ENCODE assay signal across 9 cellular contexts in the genomic region with DNA sequence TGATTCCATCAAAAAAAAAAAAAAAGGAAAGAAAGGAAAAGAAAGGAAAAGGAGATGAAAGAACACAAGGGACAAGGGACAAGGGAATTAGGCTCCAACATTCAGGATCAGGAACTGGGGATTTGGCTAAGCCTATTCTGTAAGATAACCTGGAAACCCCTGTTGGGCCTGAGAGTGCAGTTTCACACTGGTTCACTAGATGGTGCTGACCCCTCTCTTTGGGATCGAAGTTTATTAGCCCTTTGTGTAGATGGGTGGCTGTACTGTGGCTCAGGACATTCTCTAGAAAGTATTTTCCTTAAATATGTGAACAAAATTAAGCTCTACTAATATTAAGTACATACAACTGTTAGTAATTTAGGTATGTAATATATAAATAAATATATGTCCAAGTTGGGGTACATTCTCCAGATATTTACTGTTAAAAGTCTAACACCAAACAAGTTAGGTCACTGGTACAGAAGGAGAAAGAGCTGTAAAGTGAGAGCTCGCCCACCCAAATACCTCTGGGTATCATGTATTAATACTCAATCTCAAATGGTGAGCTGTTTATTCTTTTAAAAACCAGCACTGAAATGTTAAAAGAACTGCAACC. TPM values are rescaled to one million over a fixed set of nuclear protein-coding genes. Genes with fewer than 3 reads are reported as not detected.
DNase-seq lines count a peak whose midpoint lies in the region; ATAC-seq and TF ChIP-seq lines count a peak whose summit lies in the region.
"Had no signal": no experiment of that assay in that cellular context is flagged by ENCODE, and none has a peak within 500 bp of the region (broad histone marks: within the 10 kb centered on the region; RNA-seq: fewer than 3 reads in every experiment).

No MANE protein-coding gene starts in this region.

- ATAC-seq in GM23338 (peak; percentile 100), right lobe of liver (peak; percentile 93 to 98 (median 95)), thoracic aorta (ENCODE audit: insufficient number of reproducible peaks, low FRiP score, low read depth) (peak; percentile 79)

- H3K4me3 ChIP-seq in GM23338: no peak overlapping the region
- no peak overlapping the region for H3K4me3 ChIP-seq in Karpas-422 (ENCODE audit: low read length)
- H3K4me3 ChIP-seq in SJCRH30: no peak overlapping the region
- H3K4me3 ChIP-seq in right lobe of liver: no peak overlapping the region
- no peak overlapping the region for H3K4me3 ChIP-seq in thoracic aorta

- H3K9me3 ChIP-seq in Karpas-422 (ENCODE audit: low read length) (no peaks in the 10 kb centered on the region), SJCRH30 (replicated peaks) (no peaks in the 10 kb centered on the region), right lobe of liver (no peaks in the 10 kb centered on the region), thoracic aorta (no peaks in the 10 kb centered on the region)

- no peak overlapping the region for H2AFZ ChIP-seq in GM23338
- H2AFZ ChIP-seq in Karpas-422 (ENCODE audit: low read length): no peak overlapping the region

- no peak overlapping the region for H3K27ac Mint-ChIP-seq in activated T-cell treated with anti-CD3 and anti-CD28 coated beads, Interleukin-2, amount 50 U/mL, for 24 hours
- H3K27ac Mint-ChIP-seq in GM23338: no peak overlapping the region
- H3K27ac Mint-ChIP-seq: immature natural killer cell had no signal

- intact Hi-C loops in right lobe of liver (cut with DNase I): no loop called here

- H3K4me1 Mint-ChIP-seq in activated T-cell treated with anti-CD3 and anti-CD28 coated beads, Interleukin-2, amount 50 U/mL, for 24 hours (ENCODE audit: low read depth): peaks cover 2% of the 10 kb centered on the region
- peaks cover 13% of the 10 kb centered on the region for H3K4me1 Mint-ChIP-seq in GM23338
- H3K4me1 Mint-ChIP-seq: immature natural killer cell had no signal

- 25% methylated on average over 2 of the region's 2 CpGs for WGBS in right lobe of liver (ENCODE audit: insufficient coverage, low coverage, low lambda C conversion rate, missing lambda C conversion rate)

- no peaks in the 10 kb centered on the region; the same call in 1 of the 2 replicates for H3F3A ChIP-seq in GM23338 (replicated peaks; ENCODE audit: low read depth)

- H3K9ac ChIP-seq in Karpas-422 (ENCODE audit: low read length): no peak overlapping the region

- TF ChIP-seq CTCF in GM23338 (conservative IDR thresholded peaks at IDR 0.05; ENCODE audit: low read depth in 2 of 2) (peak; percentile 92 to 98), right lobe of liver (IDR thresholded peaks at IDR 0.05) (peak; percentile 67 to 78 (median 75)), thoracic aorta (IDR thresholded peaks at IDR 0.05) (peak; percentile 83)

- H3K36me3 ChIP-seq in GM23338 (ENCODE audit: insufficient read depth) (no peaks in the 10 kb centered on the region), Karpas-422 (ENCODE audit: insufficient read depth, low read length) (no peaks in the 10 kb centered on the region), SJCRH30 (no peaks in the 10 kb centered on the region), right lobe of liver (no peaks in the 10 kb centered on the region), thoracic aorta (no peaks in the 10 kb centered on the region)

- 0 out of 2 replicates have a peak overlapping the region, but pooled peaks have one; percentile 66 for H3K4me2 ChIP-seq in GM23338
- no peak overlapping the region for H3K4me2 ChIP-seq in Karpas-422 (ENCODE audit: low read depth, low read length, poor library complexity, severe bottlenecking)

- H3K27ac ChIP-seq in GM23338 (ENCODE audit: low read depth) (no peak overlapping the region), Karpas-422 (ENCODE audit: low read length) (no peak overlapping the region), SJCRH30 (no peak overlapping the region), right lobe of liver (no peak overlapping the region), thoracic aorta (no peak overlapping the region)

- H3K27me3 Mint-ChIP-seq in activated T-cell treated with anti-CD3 and anti-CD28 coated beads, Interleukin-2, amount 50 U/mL, for 24 hours: peaks cover 2% of the 10 kb centered on the region
- no peaks in the 10 kb centered on the region for H3K27me3 Mint-ChIP-seq in GM23338 (ENCODE audit: insufficient read depth, low read depth, poor library complexity)

- peak; percentile 32 for DNase-seq in activated T-cell treated with anti-CD3 and anti-CD28 coated beads, Interleukin-2, amount 50 U/mL, for 24 hours
- no peak for DNase-seq in activated T-cell treated with anti-CD3 and anti-CD28 coated beads, Interleukin-2, amount 50 U/mL, for 1 hour
- DNase-seq in GM23338 (ENCODE audit: low spot score) (peak; percentile 91), Karpas-422 (peak; percentile 78), SJCRH30 (peak; percentile 59 to 87), dedifferentiated amniotic fluid mesenchymal stem cell (ENCODE audit: extremely low spot score) (peak; percentile 78), right lobe of liver (peak in 1 of 3 donors; percentile 50), thoracic aorta (ENCODE audit: low spot score) (no peak)

- no peak overlapping the region for H3K4me3 Mint-ChIP-seq in activated T-cell treated with anti-CD3 and anti-CD28 coated beads, Interleukin-2, amount 50 U/mL, for 24 hours
- H3K4me3 Mint-ChIP-seq in GM23338: no peak overlapping the region
- H3K4me3 Mint-ChIP-seq: immature natural killer cell had no signal

- H3K9me2 ChIP-seq in GM23338 (ENCODE audit: insufficient read depth) (no peaks in the 10 kb centered on the region), Karpas-422 (replicated peaks; ENCODE audit: insufficient read depth, low read length) (no peaks in the 10 kb centered on the region)

- H3K27me3 ChIP-seq in GM23338 (ENCODE audit: insufficient read depth) (no peaks in the 10 kb centered on the region), Karpas-422 (ENCODE audit: low read length) (no peaks in the 10 kb centered on the region), SJCRH30 (no peaks in the 10 kb centered on the region), right lobe of liver (no peaks in the 10 kb centered on the region), thoracic aorta (replicated peaks; ENCODE audit: insufficient read depth) (no peaks in the 10 kb centered on the region)

- H3K9me3 Mint-ChIP-seq in activated T-cell treated with anti-CD3 and anti-CD28 coated beads, Interleukin-2, amount 50 U/mL, for 24 hours: no peaks in the 10 kb centered on the region
- H3K9me3 Mint-ChIP-seq in GM23338: no peaks in the 10 kb centered on the region
- H3K9me3 Mint-ChIP-seq: immature natural killer cell had no signal

- H3K4me1 ChIP-seq in GM23338 (ENCODE audit: insufficient read depth): peaks cover 17% of the 10 kb centered on the region
- no peaks in the 10 kb centered on the region for H3K4me1 ChIP-seq in Karpas-422 (ENCODE audit: low read length)
- no peaks in the 10 kb centered on the region for H3K4me1 ChIP-seq in SJCRH30
- H3K4me1 ChIP-seq in right lobe of liver: peaks cover 0 to 8% (median 0%) of the 10 kb centered on the region in 4 donors
- no peaks in the 10 kb centered on the region for H3K4me1 ChIP-seq in thoracic aorta (ENCODE audit: control insufficient read depth in 1 of 2, low read depth in 2 of 2)

- TF ChIP-seq POLR2A in right lobe of liver (IDR thresholded peaks at IDR 0.05): no peak

- H4K20me1 ChIP-seq in GM23338 (replicated peaks; ENCODE audit: insufficient read depth) (no peaks in the 10 kb centered on the region), Karpas-422 (ENCODE audit: insufficient read depth, low read depth, low read length) (no peaks in the 10 kb centered on the region)

- H3K79me2 ChIP-seq in GM23338 (replicated peaks; ENCODE audit: insufficient read depth) (no peaks in the 10 kb centered on the region), Karpas-422 (ENCODE audit: low read length) (no peaks in the 10 kb centered on the region)

- no peaks in the 10 kb centered on the region for H3K36me3 Mint-ChIP-seq in activated T-cell treated with anti-CD3 and anti-CD28 coated beads, Interleukin-2, amount 50 U/mL, for 24 hours (ENCODE audit: low read depth)
- no peaks in the 10 kb centered on the region for H3K36me3 Mint-ChIP-seq in GM23338 (ENCODE audit: low read depth)

TF ChIP-seq in GM23338, 12 proteins besides CTCF, POLR2A, EP300 and RAD21 (continues in another document):
- no peak for TF ChIP-seq EZH2phosphoT487 (IDR thresholded peaks at IDR 0.05; ENCODE audit: unreplicated experiment)

RNA-seq across cellular contexts. Expression of a gene that starts 6.3 kb away (rescaled TPM):
- total RNA-seq in GM23338 (2014; rRNA removed; shearing (Covaris generic)): not detected in 2 replicates
- polyA plus RNA-seq in GM23338 (2016; fragmentation: Nextera tagmentation; extraction: Ambion mirVana): not detected in 2 replicates
- total RNA-seq in Karpas-422 (2014; rRNA removed; shearing (Covaris generic); ENCODE audit: low replicate concordance): not detected in 2 replicates
- total RNA-seq in SJCRH30 (2014; rRNA removed; shearing (Covaris generic)): not detected in 2 replicates
- total RNA-seq in right lobe of liver (1 to 10 TPM in 1 of 6 experiments, not detected in 5; 1.6 TPM), thoracic aorta (not detected)
- polyA plus RNA-seq: immature natural killer cell had no signal

RNA-seq across cellular contexts. Expression of a gene that starts 15.9 kb away (rescaled TPM):
- total RNA-seq in GM23338 (2014; rRNA removed; shearing (Covaris generic)): 0.10 TPM in 1 of 2 replicates, not detected in the other
- 0.13 TPM in 1 of 2 replicates, not detected in the other for polyA plus RNA-seq in GM23338 (2016; fragmentation: Nextera tagmentation; extraction: Ambion mirVana)
- not detected in 2 replicates for total RNA-seq in Karpas-422 (2014; rRNA removed; shearing (Covaris generic); ENCODE audit: low replicate concordance)
- not detected in 2 replicates for total RNA-seq in SJCRH30 (2014; rRNA removed; shearing (Covaris generic))
- not detected for total RNA-seq in right lobe of liver
- not detected for total RNA-seq in thoracic aorta
- polyA plus RNA-seq: immature natural killer cell had no signal

RNA-seq across cellular contexts. Expression of a gene that starts 57.8 kb away (rescaled TPM):
- total RNA-seq in GM23338 (2014; rRNA removed; shearing (Covaris generic)): not detected in 2 replicates
- polyA plus RNA-seq in GM23338 (2016; fragmentation: Nextera tagmentation; extraction: Ambion mirVana): not detected in 2 replicates
- total RNA-seq in Karpas-422 (2014; rRNA removed; shearing (Covaris generic); ENCODE audit: low replicate concordance): not detected in 2 replicates
- 0.05 and 1.1 TPM in 2 replicates for total RNA-seq in SJCRH30 (2014; rRNA removed; shearing (Covaris generic))
- total RNA-seq in right lobe of liver (1 to 10 TPM in 4 of 6 experiments, under 1 TPM in 2; 0.63 to 2.7 (median 1.5) TPM), thoracic aorta (under 1 TPM; 0.49 to 0.54 TPM)

Comparison
In these comparisons a context has a peak if more than half of its experiments do, and no peak if none do; other contexts are left out.
1. DNase-seq: peak in activated T-cell treated with anti-CD3 and anti-CD28 coated beads, Interleukin-2, amount 50 U/mL, for 24 hours (single experiment), GM23338 (single experiment), Karpas-422 (single experiment), SJCRH30 (2 of 2) and dedifferentiated amniotic fluid mesenchymal stem cell (single experiment); none in activated T-cell treated with anti-CD3 and anti-CD28 coated beads, Interleukin-2, amount 50 U/mL, for 1 hour (single experiment) and thoracic aorta (single experiment).
2. Peak in every context shown above with its lines, with median percentiles within 50 percentile points of each other: ATAC-seq and CTCF ChIP-seq.